In genomic region chr19:34332027-34332786, GRCh38 we compare ENCODE assay signal across 29 cellular contexts. TPM values are rescaled to one million over a fixed set of nuclear protein-coding genes. Genes with fewer than 3 reads are reported as not detected.
DNase-seq lines count a peak whose midpoint lies in the region; ATAC-seq and TF ChIP-seq lines count a peak whose summit lies in the region.
"Had no signal": no experiment of that assay in that cellular context is flagged by ENCODE, and none has a peak within 500 bp of the region (broad histone marks: within the 10 kb centered on the region; RNA-seq: fewer than 3 reads in every experiment).

No MANE protein-coding gene starts in this region.

- POLR2A ChIA-PET in activated CD4-positive, alpha-beta T cell treated with anti-CD3 and anti-CD28 coated beads for 36 hours (lab: Charles Lee), result no interaction called here

- H3K36me3 Mint-ChIP-seq in activated CD4-positive, alpha-beta T cell treated with anti-CD3 and anti-CD28 coated beads for 36 hours (ENCODE audit: low read depth), result peaks cover 36% of the 10 kb centered on the region
- peaks cover 45% of the 10 kb centered on the region for H3K36me3 Mint-ChIP-seq in stimulated activated memory B cell treated with anti-CD40 and anti-IgM and Interleukin-4, amounts not matched to agents 10 μg/mL and 1 μg/mL and 100 μg/mL, for 72 hours

- H3K9me3 Mint-ChIP-seq in activated CD4-positive, alpha-beta T cell treated with anti-CD3 and anti-CD28 coated beads for 36 hours (ENCODE audit: low read depth), result no peaks in the 10 kb centered on the region
- no peaks in the 10 kb centered on the region for H3K9me3 Mint-ChIP-seq in stimulated activated memory B cell treated with anti-CD40 and anti-IgM and Interleukin-4, amounts not matched to agents 10 μg/mL and 1 μg/mL and 100 μg/mL, for 72 hours
- H3K9me3 Mint-ChIP-seq: activated CD4-positive, alpha-beta T cell treated with anti-CD3 and anti-CD28 coated beads, Interleukin-2, amount 10 ng/mL, durations not matched to agents 7 days and 5 days; activated T-helper 17 cell treated with anti-CD3 and anti-CD28 coated beads, Interleukin-2, amount 50 U/mL, for 72 hours; brain; GM23338; naive thymus-derived CD4-positive, alpha-beta T cell had no signal

- H3K27ac Mint-ChIP-seq in activated CD4-positive, alpha-beta T cell treated with anti-CD3 and anti-CD28 coated beads for 36 hours, result peak overlapping the region; percentile 24
- peak overlapping the region; percentile 40 for H3K27ac Mint-ChIP-seq in stimulated activated memory B cell treated with anti-CD40 and anti-IgM and Interleukin-4, amounts not matched to agents 10 μg/mL and 1 μg/mL and 100 μg/mL, for 72 hours
- H3K27ac Mint-ChIP-seq: activated CD4-positive, alpha-beta T cell treated with anti-CD3 and anti-CD28 coated beads, Interleukin-2, amount 10 ng/mL, durations not matched to agents 7 days and 5 days; activated CD8-positive, alpha-beta memory T cell treated with anti-CD3 and anti-CD28 coated beads, Interleukin-2, amount 10 ng/mL, durations not matched to agents 7 days and 5 days; brain; GM23338 had no signal

- no peaks in the 10 kb centered on the region for H3K27me3 Mint-ChIP-seq in activated CD4-positive, alpha-beta T cell treated with anti-CD3 and anti-CD28 coated beads for 36 hours
- no peaks in the 10 kb centered on the region for H3K27me3 Mint-ChIP-seq in stimulated activated memory B cell treated with anti-CD40 and anti-IgM and Interleukin-4, amounts not matched to agents 10 μg/mL and 1 μg/mL and 100 μg/mL, for 72 hours
- H3K27me3 Mint-ChIP-seq: activated CD4-positive, alpha-beta T cell treated with anti-CD3 and anti-CD28 coated beads, Interleukin-2, amount 10 ng/mL, durations not matched to agents 7 days and 5 days; activated CD8-positive, alpha-beta memory T cell treated with anti-CD3 and anti-CD28 coated beads, Interleukin-2, amount 10 ng/mL, durations not matched to agents 7 days and 5 days; activated T-helper 17 cell treated with anti-CD3 and anti-CD28 coated beads, Interleukin-2, amount 50 U/mL, for 72 hours; brain; naive thymus-derived CD4-positive, alpha-beta T cell had no signal

- intact Hi-C loops in activated CD4-positive, alpha-beta T cell treated with anti-CD3 and anti-CD28 coated beads for 36 hours (cut with DNase I, micrococcal nuclease), result no loop called here
- intact Hi-C loops in left lung (cut with DNase I), result loop anchor here in 1 of 2 donors (10.0 kb wide), 1 partner anchor 57 kb away; no protein-coding TSS in a partner anchor

- CTCF ChIA-PET in activated CD4-positive, alpha-beta T cell treated with anti-CD3 and anti-CD28 coated beads for 36 hours (lab: Charles Lee), result interaction anchor here (0.5 to 0.8 kb wide), 2 partner anchors 18 to 76 kb away, joined by 3 read pairs; no protein-coding TSS in a partner anchor

- H3K4me1 ChIP-seq in left lung, result no peaks in the 10 kb centered on the region

- no peak overlapping the region for H3K4me3 ChIP-seq in left lung
- H3K4me3 ChIP-seq: GM23338, MG63, thoracic aorta had no signal

- no peak for DNase-seq in activated CD4-positive, alpha-beta T cell treated with anti-CD3 and anti-CD28 coated beads for 36 hours
- DNase-seq in activated CD4-positive, alpha-beta T cell treated with anti-CD3 and anti-CD28 coated beads, Interleukin-2, amount 50 U/mL, for 4 hours, result no peak
- DNase-seq in HT1080 (ENCODE audit: low read depth), result peak; percentile 61
- no peak for DNase-seq in left lung
- DNase-seq in NCI-H510A (lab: John Stamatoyannopoulos, UW), result no peak
- DNase-seq in NCI-H146 (lab: John Stamatoyannopoulos, UW), result no peak
- DNase-seq: activated CD4-positive, alpha-beta T cell treated with anti-CD3 and anti-CD28 coated beads, Interleukin-2, amount 10 ng/mL, durations not matched to agents 7 days and 5 days; activated CD8-positive, alpha-beta memory T cell treated with anti-CD3 and anti-CD28 coated beads, Interleukin-2, amount 10 ng/mL, durations not matched to agents 7 days and 5 days; DMS 273 treated with DMSO at 0.1 percent for 48 hours; kidney; mesenchymal stem cell; MG63; naive thymus-derived CD4-positive, alpha-beta T cell; NCI-H2081; NCI-H226; NCI-H774; nucleus accumbens; RPMI8226; SK-N-SH; stimulated activated CD4-positive, alpha-beta T cell treated with anti-CD3 and anti-CD28 coated beads, Interleukin-4, amount 100 ng/mL, for 4 hours; stimulated activated naive CD4-positive, alpha-beta T cell treated with Interleukin-2 at 50 U/mL for 16 hours; T-helper 2 cell had no signal

- ATAC-seq in activated CD4-positive, alpha-beta T cell treated with anti-CD3 and anti-CD28 coated beads for 36 hours, result no peak
- peak; percentile 37 for ATAC-seq in left lung
- ATAC-seq in stimulated activated memory B cell treated with anti-CD40 and anti-IgM and Interleukin-4, amounts not matched to agents 10 μg/mL and 1 μg/mL and 100 μg/mL, for 72 hours, result no peak
- no peak for ATAC-seq in GM21381 (IDR thresholded peaks at IDR 0.05; ENCODE audit: unreplicated experiment)
- ATAC-seq: activated CD8-positive, alpha-beta memory T cell treated with anti-CD3 and anti-CD28 coated beads, Interleukin-2, amount 10 ng/mL, durations not matched to agents 7 days and 5 days; activated T-helper 17 cell treated with anti-CD3 and anti-CD28 coated beads, Interleukin-2, amount 50 U/mL, for 72 hours; GM23338; naive thymus-derived CD4-positive, alpha-beta T cell had no signal

- peaks cover 12% of the 10 kb centered on the region for H3K4me1 Mint-ChIP-seq in activated CD4-positive, alpha-beta T cell treated with anti-CD3 and anti-CD28 coated beads for 36 hours
- peaks cover 4% of the 10 kb centered on the region for H3K4me1 Mint-ChIP-seq in stimulated activated memory B cell treated with anti-CD40 and anti-IgM and Interleukin-4, amounts not matched to agents 10 μg/mL and 1 μg/mL and 100 μg/mL, for 72 hours
- H3K4me1 Mint-ChIP-seq: brain, GM23338 had no signal

- no peaks in the 10 kb centered on the region for H3K9me3 ChIP-seq in left lung
- H3K9me3 ChIP-seq: MG63, SK-N-SH, thoracic aorta had no signal

- H3K36me3 ChIP-seq in left lung, result peaks cover 0 to 53% of the 10 kb centered on the region in 2 donors

- no peak overlapping the region for H3K4me3 Mint-ChIP-seq in activated CD4-positive, alpha-beta T cell treated with anti-CD3 and anti-CD28 coated beads for 36 hours
- H3K4me3 Mint-ChIP-seq in stimulated activated memory B cell treated with anti-CD40 and anti-IgM and Interleukin-4, amounts not matched to agents 10 μg/mL and 1 μg/mL and 100 μg/mL, for 72 hours, result no peak overlapping the region
- H3K4me3 Mint-ChIP-seq: activated CD4-positive, alpha-beta T cell treated with anti-CD3 and anti-CD28 coated beads, Interleukin-2, amount 10 ng/mL, durations not matched to agents 7 days and 5 days; activated CD8-positive, alpha-beta memory T cell treated with anti-CD3 and anti-CD28 coated beads, Interleukin-2, amount 10 ng/mL, durations not matched to agents 7 days and 5 days; activated T-helper 17 cell treated with anti-CD3 and anti-CD28 coated beads, Interleukin-2, amount 50 U/mL, for 72 hours; brain; GM23338; naive thymus-derived CD4-positive, alpha-beta T cell had no signal

- H3K27ac ChIP-seq in left lung, result no peak overlapping the region
- H3K27ac ChIP-seq: 22Rv1 had no signal

- no peak for TF ChIP-seq CTCF in left lung (IDR thresholded peaks at IDR 0.05)

- no peaks in the 10 kb centered on the region for H3K27me3 ChIP-seq in left lung
- H3K27me3 ChIP-seq: MG63 had no signal

RNA-seq across cellular contexts. Expression of gene GPI, which starts 32.8 kb away (rescaled TPM):
- 100 to 1,000 TPM; 686 to 839 TPM for total RNA-seq in activated CD4-positive, alpha-beta T cell treated with anti-CD3 and anti-CD28 coated beads for 36 hours
- total RNA-seq in HT1080 (2014; rRNA removed; shearing (Covaris generic)), result 156 and 180 TPM in 2 replicates
- polyA plus RNA-seq in HT1080 (2015; cell fraction: cytosol; rRNA removed), result 301 and 309 TPM in 2 replicates
- polyA plus RNA-seq in HT1080 (2015; cell fraction: nucleus; rRNA removed), result 360 and 379 TPM in 2 replicates
- total RNA-seq in left lung, result 100 to 1,000 TPM; 189 to 248 TPM
